In the genomic region with DNA sequence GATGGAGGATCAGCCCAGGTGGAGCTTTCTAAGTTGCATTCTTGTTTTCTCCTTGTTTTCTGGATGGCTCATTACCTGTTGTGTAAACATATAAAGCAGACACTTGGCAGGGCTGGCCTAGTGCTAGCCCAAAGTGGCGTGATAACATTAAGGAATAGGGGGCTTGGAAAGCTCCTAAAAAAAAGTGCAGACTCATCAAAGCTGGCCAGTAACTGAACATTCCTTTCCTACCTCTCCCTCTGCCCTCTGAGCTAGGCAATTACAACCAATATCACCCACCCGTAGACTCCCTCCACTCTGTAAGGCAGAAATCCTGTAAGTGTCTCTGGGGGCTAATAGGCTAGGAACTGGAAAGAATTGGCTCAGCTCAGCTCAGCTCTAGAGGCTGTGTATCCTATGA, we compare ENCODE assay signal across 7 cellular contexts. TPM values are rescaled to one million over a fixed set of nuclear protein-coding genes. Genes with fewer than 3 reads are reported as not detected.
"Had no signal": no experiment of that assay in that cellular context is flagged by ENCODE, and none has a peak within 500 bp of the region (broad histone marks: within the 10 kb centered on the region; RNA-seq: fewer than 3 reads in every experiment).

No MANE protein-coding gene starts in this region.

RNA-seq across cellular contexts. Expression of a gene that starts 42.5 kb away (rescaled TPM):
- total RNA-seq: GM23248, GM23338, H1, H4, H7, H9, HFFc6 had no signal
- polyA plus RNA-seq: GM23248, GM23338, H1 had no signal

RNA-seq across cellular contexts. Expression of a gene that starts 58.8 kb away (rescaled TPM):
- total RNA-seq: GM23248, GM23338, H1, H9, HFFc6 had no signal
- polyA plus RNA-seq: GM23248, GM23338 had no signal
